In the genomic region with DNA sequence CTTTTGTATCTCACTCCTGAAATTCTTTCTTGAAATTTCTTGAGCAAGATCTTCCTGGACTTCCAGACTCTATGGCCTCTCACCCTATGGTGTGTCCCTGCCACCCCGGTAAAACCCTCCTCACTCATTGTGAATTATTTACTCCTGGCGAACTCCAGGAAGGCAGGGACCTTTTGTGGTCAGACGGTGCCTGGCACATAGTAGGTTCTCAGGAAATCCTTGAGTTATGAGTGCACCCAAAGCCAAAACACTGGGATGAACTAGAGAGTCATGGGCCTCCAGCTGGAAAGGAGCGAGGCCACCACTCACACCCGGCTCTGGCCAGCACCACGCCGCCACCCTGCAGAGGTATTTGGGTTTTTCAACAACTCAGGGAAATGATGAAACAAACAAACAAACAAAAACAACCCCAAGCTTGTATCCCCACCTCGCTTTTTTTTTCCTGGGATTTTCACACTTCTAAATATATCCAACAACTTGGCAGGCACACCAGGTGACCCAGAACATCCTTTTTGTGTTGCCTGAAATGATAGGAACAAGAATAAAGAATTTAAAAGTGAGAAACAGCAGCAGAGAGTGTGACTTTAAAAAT, we compare ENCODE assay signal across 27 cellular contexts. TPM values are rescaled to one million over a fixed set of nuclear protein-coding genes. Genes with fewer than 3 reads are reported as not detected.
"Had no signal": no experiment of that assay in that cellular context is flagged by ENCODE, and none has a peak within 500 bp of the region (broad histone marks: within the 10 kb centered on the region; RNA-seq: fewer than 3 reads in every experiment).

No MANE protein-coding gene starts in this region.

- H3K36me3 Mint-ChIP-seq: activated naive CD8-positive, alpha-beta T cell treated with anti-CD3 and anti-CD28 coated beads for 36 hours; immature natural killer cell; mesothelial cell of epicardium; natural killer cell; stimulated activated memory B cell treated with anti-CD40 and anti-IgM and Interleukin-4, amounts not matched to agents 10 μg/mL and 1 μg/mL and 100 μg/mL, for 72 hours; type B pancreatic cell had no signal

- H3K36me3 ChIP-seq: breast epithelium, prostate gland, stomach, thoracic aorta, vagina had no signal

- H3K27me3 Mint-ChIP-seq: activated naive CD8-positive, alpha-beta T cell treated with anti-CD3 and anti-CD28 coated beads for 36 hours; activated T-cell treated with anti-CD3 and anti-CD28 coated beads, Interleukin-2, amount 50 U/mL, for 24 hours had no signal

- H3K4me3 ChIP-seq: breast epithelium, coronary artery, prostate gland, smooth muscle cell, stomach, thoracic aorta, vagina had no signal

- H3K9me3 ChIP-seq: breast epithelium, prostate gland, stomach, thoracic aorta, vagina had no signal

- H3K4me1 ChIP-seq: breast epithelium, vagina had no signal

- H3K4me1 Mint-ChIP-seq: activated naive CD8-positive, alpha-beta T cell treated with anti-CD3 and anti-CD28 coated beads for 36 hours; activated T-helper 17 cell treated with anti-CD3 and anti-CD28 coated beads, Interleukin-2, amount 50 U/mL, for 72 hours; central memory CD8-positive, alpha-beta T cell; immature natural killer cell; natural killer cell; stimulated activated memory B cell treated with anti-CD40 and anti-IgM and Interleukin-4, amounts not matched to agents 10 μg/mL and 1 μg/mL and 100 μg/mL, for 72 hours had no signal

- H3K27ac Mint-ChIP-seq: activated naive CD8-positive, alpha-beta T cell treated with anti-CD3 and anti-CD28 coated beads for 36 hours; activated T-cell treated with anti-CD3 and anti-CD28 coated beads, Interleukin-2, amount 50 U/mL, for 24 hours; activated T-helper 17 cell treated with anti-CD3 and anti-CD28 coated beads, Interleukin-2, amount 50 U/mL, for 72 hours; immature natural killer cell; mesothelial cell of epicardium; natural killer cell; stimulated activated memory B cell treated with anti-CD40 and anti-IgM and Interleukin-4, amounts not matched to agents 10 μg/mL and 1 μg/mL and 100 μg/mL, for 72 hours; type B pancreatic cell had no signal

- H3K27ac ChIP-seq: breast epithelium, coronary artery, epithelial cell of prostate, prostate gland, stomach, thoracic aorta, vagina, VCaP had no signal

- H3K27me3 ChIP-seq: breast epithelium, vagina had no signal

- ATAC-seq: activated CD4-positive, CD25-positive, alpha-beta regulatory T cell treated with anti-CD3 and anti-CD28 coated beads, Interleukin-2, amount 50 U/mL, for 24 hours; activated T-helper 17 cell treated with anti-CD3 and anti-CD28 coated beads, Interleukin-2, amount 50 U/mL, for 72 hours; left lobe of liver; natural killer cell; sciatic nerve; stimulated activated memory B cell treated with anti-CD40 and anti-IgM and Interleukin-4, amounts not matched to agents 10 μg/mL and 1 μg/mL and 100 μg/mL, for 72 hours had no signal

- DNase-seq: activated CD4-positive, alpha-beta T cell treated with anti-CD3 and anti-CD28 coated beads, Interleukin-2, amount 50 U/mL, for 1 hour; activated CD8-positive, alpha-beta memory T cell treated with anti-CD3 and anti-CD28 coated beads for 24 hours; activated CD8-positive, alpha-beta memory T cell treated with anti-CD3 and anti-CD28 coated beads, Interleukin-2, amount 50 U/mL, for 4 hours; activated naive CD8-positive, alpha-beta T cell treated with anti-CD3 and anti-CD28 coated beads for 36 hours; activated T-cell treated with anti-CD3 and anti-CD28 coated beads, Interleukin-2, amount 50 U/mL, for 24 hours; immature natural killer cell; natural killer cell; stimulated activated CD4-positive, alpha-beta T cell treated with anti-CD3 and anti-CD28 coated beads, Interleukin-15, amount 100 ng/mL, for 24 hours; stomach had no signal

- H3K4me3 Mint-ChIP-seq: activated naive CD8-positive, alpha-beta T cell treated with anti-CD3 and anti-CD28 coated beads for 36 hours; activated T-cell treated with anti-CD3 and anti-CD28 coated beads, Interleukin-2, amount 50 U/mL, for 24 hours; activated T-helper 17 cell treated with anti-CD3 and anti-CD28 coated beads, Interleukin-2, amount 50 U/mL, for 72 hours; central memory CD8-positive, alpha-beta T cell; immature natural killer cell; mesothelial cell of epicardium; natural killer cell; stimulated activated memory B cell treated with anti-CD40 and anti-IgM and Interleukin-4, amounts not matched to agents 10 μg/mL and 1 μg/mL and 100 μg/mL, for 72 hours; type B pancreatic cell had no signal

- H3K4me2 ChIP-seq: smooth muscle cell had no signal

- H3K9me3 Mint-ChIP-seq: activated naive CD8-positive, alpha-beta T cell treated with anti-CD3 and anti-CD28 coated beads for 36 hours; activated T-cell treated with anti-CD3 and anti-CD28 coated beads, Interleukin-2, amount 50 U/mL, for 24 hours; activated T-helper 17 cell treated with anti-CD3 and anti-CD28 coated beads, Interleukin-2, amount 50 U/mL, for 72 hours; central memory CD8-positive, alpha-beta T cell; immature natural killer cell; mesothelial cell of epicardium; natural killer cell; stimulated activated memory B cell treated with anti-CD40 and anti-IgM and Interleukin-4, amounts not matched to agents 10 μg/mL and 1 μg/mL and 100 μg/mL, for 72 hours; type B pancreatic cell had no signal

RNA-seq across cellular contexts. Expression of a gene that starts 11.2 kb away (rescaled TPM):
- total RNA-seq: natural killer cell; osteocyte; T-helper 2 cell treated with Interferon-gamma antibody and Interleukin-4, amounts not matched to agents 100 ng/mL and 5 ng/mL, for 36 hours; vagina had no signal
- polyA plus RNA-seq: immature natural killer cell had no signal
